Comparison of ENCODE assay signal across 1 cellular context in genomic region chr2:96842600-96842999, GRCh38.
TF ChIP-seq lines count a peak whose summit lies in the region.

No MANE protein-coding gene starts in this region.

TF ChIP-seq in HepG2, 621 proteins besides CTCF, POLR2A, EP300 and RAD21:
- TF ChIP-seq AHDC1 (CRISPR knock-in tag; IDR thresholded peaks at IDR 0.05; ENCODE audit: borderline replicate concordance), result no peak
- TF ChIP-seq ERF (CRISPR knock-in tag; IDR thresholded peaks at IDR 0.05), result 0 out of 2 replicates have a peak, but pooled peaks have one; percentile 11
- peak; percentile 2; the same call in 1 of the 2 replicates for TF ChIP-seq POLR2G (IDR thresholded peaks at IDR 0.05; ENCODE audit: low read depth, low read length)
- no peak for TF ChIP-seq BHLHE40 (IDR thresholded peaks at IDR 0.05; ENCODE audit: low read length)
- TF ChIP-seq AGO2 (optimal IDR thresholded peaks at IDR 0.05; ENCODE audit: low read depth, low read length), result peak; percentile 7
- TF ChIP-seq U2AF1 (optimal IDR thresholded peaks at IDR 0.05; ENCODE audit: low read depth, low read length), result no peak
- TF ChIP-seq ZIK1 (CRISPR knock-in tag; IDR thresholded peaks at IDR 0.05; ENCODE audit: borderline replicate concordance, low read depth), result no peak
